30 cellular contexts compared by ENCODE assay signal in genomic region chr21:44275041-44275440, GRCh38. TPM values are rescaled to one million over a fixed set of nuclear protein-coding genes. Genes with fewer than 3 reads are reported as not detected.
"Had no signal": no experiment of that assay in that cellular context is flagged by ENCODE, and none has a peak within 500 bp of the region (broad histone marks: within the 10 kb centered on the region; RNA-seq: fewer than 3 reads in every experiment).

No MANE protein-coding gene starts in this region.

- H3K9me3 ChIP-seq: adrenal gland, ascending aorta, testis, vagina had no signal

- ATAC-seq: activated T-cell treated with anti-CD3 and anti-CD28 coated beads, Interleukin-2, amount 50 U/mL, for 4 hours; foreskin keratinocyte; sciatic nerve; WTC11 had no signal

- H3K27me3 ChIP-seq: adrenal gland, ascending aorta, brain microvascular endothelial cell, testis, vagina had no signal

- H3K27ac ChIP-seq: adrenal gland, ascending aorta, brain microvascular endothelial cell, foreskin keratinocyte, testis, vagina had no signal

- H3K36me3 ChIP-seq: adrenal gland, ascending aorta, brain microvascular endothelial cell, vagina had no signal

- H3K4me2 ChIP-seq: smooth muscle cell had no signal

- H3K4me3 ChIP-seq: adrenal gland, ascending aorta, smooth muscle cell, testis, vagina had no signal

- H3K4me1 ChIP-seq: adrenal gland, ascending aorta, foreskin keratinocyte, testis, vagina had no signal

- DNase-seq: activated CD4-positive, alpha-beta T cell treated with anti-CD3 and anti-CD28 coated beads, Interleukin-2, amount 50 U/mL, for 4 hours; activated CD8-positive, alpha-beta memory T cell treated with anti-CD3 and anti-CD28 coated beads, Interleukin-2, amount 50 U/mL, for 48 hours; activated naive CD4-positive, alpha-beta T cell; activated T-cell treated with anti-CD3 and anti-CD28 coated beads, Interleukin-2, amount 50 U/mL, for 4 hours; adrenal gland; brain microvascular endothelial cell; caudate nucleus; effector memory CD4-positive, alpha-beta T cell; foreskin keratinocyte; immature natural killer cell; kidney glomerular epithelial cell; naive B cell; occipital lobe; stimulated activated CD4-positive, alpha-beta T cell treated with anti-CD3 and anti-CD28 coated beads, Interleukin-2, amount 100 ng/mL, for 48 hours; stimulated activated CD8-positive, alpha-beta memory T cell treated with anti-CD3 and anti-CD28 coated beads, Interleukin-4, amount 100 ng/mL, for 48 hours; stimulated activated naive CD4-positive, alpha-beta T cell; T1000; testis had no signal

RNA-seq across cellular contexts. Expression of gene AIRE, which starts 10.6 kb away (rescaled TPM):
- total RNA-seq: activated CD8-positive, alpha-beta memory T cell treated with anti-CD3 and anti-CD28 coated beads for 36 hours; activated T-cell treated with anti-CD3 and anti-CD28 coated beads, Interleukin-2, amount 50 U/mL, for 4 hours; activated T-helper 2 cell treated with anti-CD3 and anti-CD28 coated beads, Interferon-gamma antibody, Interleukin-2, Interleukin-4, amounts not matched to agents 10 μg/mL and 5 μg/mL and 100 μg/mL, durations not matched to agents 14 hours and 24 hours and 36 hours; dermis microvascular lymphatic vessel endothelial cell; foreskin keratinocyte; occipital lobe had no signal
- polyA plus RNA-seq: foreskin keratinocyte, immature natural killer cell, liver, neural cell had no signal

RNA-seq across cellular contexts. Expression of gene DNMT3L, which starts 13.3 kb away (rescaled TPM):
- total RNA-seq: activated CD8-positive, alpha-beta memory T cell treated with anti-CD3 and anti-CD28 coated beads for 36 hours; activated T-cell treated with anti-CD3 and anti-CD28 coated beads, Interleukin-2, amount 50 U/mL, for 4 hours; activated T-helper 2 cell treated with anti-CD3 and anti-CD28 coated beads, Interferon-gamma antibody, Interleukin-2, Interleukin-4, amounts not matched to agents 10 μg/mL and 5 μg/mL and 100 μg/mL, durations not matched to agents 14 hours and 24 hours and 36 hours; adrenal gland; ascending aorta; dermis microvascular lymphatic vessel endothelial cell; foreskin keratinocyte; mucosa of gallbladder; occipital lobe; sciatic nerve; smooth muscle cell; vagina; WTC11 had no signal
- polyA plus RNA-seq: adrenal gland, esophagus, foreskin keratinocyte, immature natural killer cell, neural cell, smooth muscle cell had no signal

RNA-seq across cellular contexts. Expression of gene ICOSLG, which starts 34.3 kb away (rescaled TPM):
- total RNA-seq: ascending aorta had no signal
- polyA plus RNA-seq: immature natural killer cell, neural cell had no signal
